ENCODE assay signal across 18 cellular contexts in the genomic region with DNA sequence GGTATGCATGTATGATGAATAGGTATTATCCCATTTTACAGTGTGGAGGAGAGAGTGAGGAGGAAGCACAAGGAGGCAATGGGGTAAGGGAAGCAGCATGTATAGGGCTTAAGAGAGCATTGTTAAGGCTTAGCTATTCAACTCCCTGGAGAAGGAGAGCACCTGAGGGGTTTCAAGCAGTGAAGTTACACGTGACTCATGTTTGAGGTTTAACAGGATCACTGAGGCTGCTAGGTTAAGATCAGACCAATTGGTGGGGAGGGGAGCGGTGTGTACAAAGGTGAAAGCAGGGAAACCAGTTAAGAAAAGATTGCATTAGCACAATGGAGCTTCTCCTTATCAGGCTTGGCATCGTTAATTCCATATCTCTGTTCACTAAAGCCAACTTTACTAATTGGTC.
DNase-seq lines count a peak whose midpoint lies in the region; ATAC-seq and TF ChIP-seq lines count a peak whose summit lies in the region.
"Had no signal": no experiment of that assay in that cellular context is flagged by ENCODE, and none has a peak within 500 bp of the region (broad histone marks: within the 10 kb centered on the region; RNA-seq: fewer than 3 reads in every experiment).

No MANE protein-coding gene starts in this region.

- no peaks in the 10 kb centered on the region for H4K20me1 ChIP-seq in H9 (ENCODE audit: control insufficient read depth, insufficient read depth, insufficient read length)
- H4K20me1 ChIP-seq in hepatocyte (ENCODE audit: insufficient read depth, poor library complexity, severe bottlenecking), result no peaks in the 10 kb centered on the region

- H3K9me3 Mint-ChIP-seq in H9, result no peaks in the 10 kb centered on the region
- no peaks in the 10 kb centered on the region for H3K9me3 Mint-ChIP-seq in WTC11
- peaks cover 19% of the 10 kb centered on the region for H3K9me3 Mint-ChIP-seq in nephron progenitor cell
- no peaks in the 10 kb centered on the region for H3K9me3 Mint-ChIP-seq in activated naive CD4-positive, alpha-beta T cell treated with anti-CD3 and anti-CD28 coated beads for 36 hours
- H3K9me3 Mint-ChIP-seq: IgD-negative memory B cell had no signal

- H3K4me3 Mint-ChIP-seq in H9 (no peak overlapping the region), WTC11 (no peak overlapping the region), nephron progenitor cell (no peak overlapping the region)
- H3K4me3 Mint-ChIP-seq in activated naive CD4-positive, alpha-beta T cell treated with anti-CD3 and anti-CD28 coated beads for 36 hours, result no peak overlapping the region
- H3K4me3 Mint-ChIP-seq: CD14-positive monocyte, IgD-negative memory B cell had no signal

- TF ChIP-seq CTCF in H9 (conservative IDR thresholded peaks at IDR 0.05) (no peak), WTC11 (IDR thresholded peaks at IDR 0.05) (no peak), hepatocyte (IDR thresholded peaks at IDR 0.05; ENCODE audit: poor library complexity) (no peak), nephron progenitor cell (IDR thresholded peaks at IDR 0.05) (no peak)

- peaks cover 3% of the 10 kb centered on the region; the same call in 1 of the 2 replicates for H3K4me1 ChIP-seq in H9 (ENCODE audit: insufficient read depth, low read length)
- H3K4me1 ChIP-seq in hepatocyte (ENCODE audit: insufficient read depth), result peaks cover 16% of the 10 kb centered on the region
- H3K4me1 ChIP-seq: Peyer's patch had no signal

- H2AFZ ChIP-seq in H9 (ENCODE audit: low read length) (no peak overlapping the region), hepatocyte (no peak overlapping the region)

- no peak overlapping the region for H2AK5ac ChIP-seq in H9 (ENCODE audit: insufficient read length, low read length)

- POLR2A ChIA-PET in WTC11 (lab: Charles Lee), result interaction anchor here (1.2 kb wide), 1 partner anchor 9 kb away, joined by 3 read pairs; no protein-coding TSS in a partner anchor

- H4K91ac ChIP-seq in H9 (ENCODE audit: insufficient read length, low read depth, low read length), result no peak overlapping the region

- H3K9me3 ChIP-seq in H9 (ENCODE audit: control insufficient read depth, low read depth, low read length) (no peaks in the 10 kb centered on the region), hepatocyte (ENCODE audit: low read depth) (no peaks in the 10 kb centered on the region)
- H3K9me3 ChIP-seq: Peyer's patch, SK-N-SH had no signal

- no peaks in the 10 kb centered on the region for H3K27me3 Mint-ChIP-seq in H9 (ENCODE audit: low read depth)
- H3K27me3 Mint-ChIP-seq in WTC11 (ENCODE audit: low read depth), result no peaks in the 10 kb centered on the region
- peaks cover 5% of the 10 kb centered on the region for H3K27me3 Mint-ChIP-seq in nephron progenitor cell (ENCODE audit: low read depth, poor library complexity)
- H3K27me3 Mint-ChIP-seq in activated naive CD4-positive, alpha-beta T cell treated with anti-CD3 and anti-CD28 coated beads for 36 hours (ENCODE audit: low read depth), result peaks cover 16% of the 10 kb centered on the region

- H3K4me1 Mint-ChIP-seq in H9, result peaks cover 31 to 44% of the 10 kb centered on the region in 2 experiments
- H3K4me1 Mint-ChIP-seq in WTC11, result peaks cover 30% of the 10 kb centered on the region
- H3K4me1 Mint-ChIP-seq in nephron progenitor cell, result peaks cover 9% of the 10 kb centered on the region
- H3K4me1 Mint-ChIP-seq in activated naive CD4-positive, alpha-beta T cell treated with anti-CD3 and anti-CD28 coated beads for 36 hours (ENCODE audit: low read depth), result no peaks in the 10 kb centered on the region
- H3K4me1 Mint-ChIP-seq: CD14-positive monocyte, IgD-negative memory B cell had no signal

- no peak overlapping the region for H2BK15ac ChIP-seq in H9 (ENCODE audit: low read depth, low read length)

- H3K4ac ChIP-seq in H9 (ENCODE audit: low read depth, low read length), result no peak overlapping the region

- H3K79me1 ChIP-seq in H9 (ENCODE audit: insufficient read depth, low read depth, low read length, poor library complexity, severe bottlenecking), result no peaks in the 10 kb centered on the region

- no peaks in the 10 kb centered on the region; a peak in 2 of 7 replicates for H3K36me3 Mint-ChIP-seq in H9 (ENCODE audit: insufficient read depth in 1 of 3, low read depth in 3 of 3)
- H3K36me3 Mint-ChIP-seq in WTC11, result no peaks in the 10 kb centered on the region
- peaks cover 22% of the 10 kb centered on the region for H3K36me3 Mint-ChIP-seq in nephron progenitor cell (ENCODE audit: low read depth)
- no peaks in the 10 kb centered on the region for H3K36me3 Mint-ChIP-seq in activated naive CD4-positive, alpha-beta T cell treated with anti-CD3 and anti-CD28 coated beads for 36 hours (ENCODE audit: low read depth)
- H3K36me3 Mint-ChIP-seq: CD14-positive monocyte, IgD-negative memory B cell had no signal

- no peak overlapping the region for H3K9ac ChIP-seq in H9 (ENCODE audit: extremely low read depth, insufficient read length, low read length)
- H3K9ac ChIP-seq: SK-N-SH had no signal

- no peak overlapping the region for H2BK20ac ChIP-seq in H9 (ENCODE audit: low read depth, low read length, poor library complexity, severe bottlenecking)

- no peak overlapping the region for H3K4me3 ChIP-seq in hepatocyte
- H3K4me3 ChIP-seq: Peyer's patch had no signal

- no peak overlapping the region for H3K18ac ChIP-seq in H9 (ENCODE audit: insufficient read length, low read depth, low read length)

- CTCF ChIA-PET in WTC11 (lab: Charles Lee), result interaction anchor here (0.6 to 1.9 kb wide), 2 partner anchors 34 to 46 kb away, joined by 3 to 5 read pairs; no protein-coding TSS in a partner anchor
- CTCF ChIA-PET in activated naive CD4-positive, alpha-beta T cell treated with anti-CD3 and anti-CD28 coated beads for 36 hours (lab: Charles Lee), result no interaction called here

- H3K27me3 ChIP-seq in H9 (ENCODE audit: insufficient read depth, low read length) (no peaks in the 10 kb centered on the region), hepatocyte (no peaks in the 10 kb centered on the region)
- H3K27me3 ChIP-seq: Peyer's patch had no signal

- H3K79me2 ChIP-seq in H9 (ENCODE audit: insufficient read depth, low read length) (peaks cover 1% of the 10 kb centered on the region; the same call in 1 of the 2 replicates), hepatocyte (peaks cover 84% of the 10 kb centered on the region)

- H2BK12ac ChIP-seq in H9 (ENCODE audit: insufficient read length, low read depth, low read length), result no peak overlapping the region

- no peak overlapping the region for H3K23ac ChIP-seq in H9 (ENCODE audit: insufficient read length, low read depth, low read length)

- no peaks in the 10 kb centered on the region for H3K9me2 ChIP-seq in hepatocyte (replicated peaks; ENCODE audit: insufficient read depth)
- H3K9me2 ChIP-seq: SK-N-SH had no signal

- intact Hi-C loops in activated naive CD4-positive, alpha-beta T cell treated with anti-CD3 and anti-CD28 coated beads for 36 hours (cut with micrococcal nuclease), result no loop called here

- peak; percentile 80 for ATAC-seq in WTC11
- ATAC-seq: Right ventricle myocardium inferior had no signal

- H3K27ac ChIP-seq in H9 (ENCODE audit: insufficient read length, low read depth, low read length), result no peak overlapping the region
- peak overlapping the region; percentile 21 for H3K27ac ChIP-seq in hepatocyte
- H3K27ac ChIP-seq: Peyer's patch had no signal

- H3K14ac ChIP-seq in H9 (ENCODE audit: insufficient read depth, low read length), result no peak overlapping the region

- H3K23me2 ChIP-seq in H9 (ENCODE audit: insufficient read length, low read depth, low read length, poor library complexity, severe bottlenecking), result no peaks in the 10 kb centered on the region

- H3K27ac Mint-ChIP-seq in H9 (peak overlapping the region in 2 of 3 experiments; percentile 25 to 46; a peak in 4 of 7 replicates), WTC11 (no peak overlapping the region), nephron progenitor cell (peak overlapping the region; percentile 33)
- no peak overlapping the region for H3K27ac Mint-ChIP-seq in activated naive CD4-positive, alpha-beta T cell treated with anti-CD3 and anti-CD28 coated beads for 36 hours
- H3K27ac Mint-ChIP-seq: CD14-positive monocyte, IgD-negative memory B cell had no signal

- no peak overlapping the region for H3K56ac ChIP-seq in H9 (ENCODE audit: insufficient read length, low read depth, low read length)

- H3K36me3 ChIP-seq in hepatocyte (replicated peaks; ENCODE audit: insufficient read depth, low read depth), result no peaks in the 10 kb centered on the region
- H3K36me3 ChIP-seq: Peyer's patch had no signal

- no peak overlapping the region for H2BK120ac ChIP-seq in H9 (ENCODE audit: low read depth, low read length, poor library complexity, severe bottlenecking)

- no peak overlapping the region for H4K8ac ChIP-seq in H9 (replicated peaks; ENCODE audit: insufficient read length, low read depth, low read length)

- no peak overlapping the region for H3T11ph ChIP-seq in H9 (ENCODE audit: low read length)

- H4K5ac ChIP-seq in H9 (ENCODE audit: insufficient read length, low read depth, low read length), result no peak overlapping the region

- no CpG with 5 or more reads among the region's 3 CpGs for whole genome bisulfite sequencing in H9 (ENCODE audit: extremely low coverage, insufficient read length, low lambda C conversion rate)
- 49% methylated on average over 3 of the region's 3 CpGs for WGBS in hepatocyte (ENCODE audit: low lambda C conversion rate, missing lambda C conversion rate)

- DNase-seq in H9 (no peak), WTC11 (ENCODE audit: low spot score) (no peak), hepatocyte (ENCODE audit: low spot score) (peak; percentile 32), nephron progenitor cell (no peak), epidermal melanocyte (ENCODE audit: insufficient read length, low spot score) (no peak), NCI-H748 treated with DMSO at 0.1 percent for 48 hours (lab: John Stamatoyannopoulos, UW) (no peak)
- no peak for DNase-seq in activated naive CD4-positive, alpha-beta T cell treated with anti-CD3 and anti-CD28 coated beads for 36 hours
- DNase-seq: ACHN, AML-193, MV-4-11, NCI-H1417, NCI-H187 treated with DMSO at 0.1 percent for 48 hours, NCI-H774, Peyer's patch, SK-N-SH had no signal

- H2BK5ac ChIP-seq in H9 (ENCODE audit: insufficient read length, low read length), result no peak overlapping the region

- H3K4me2 ChIP-seq in H9 (ENCODE audit: insufficient read depth, insufficient read length, low read length) (no peak overlapping the region), hepatocyte (peak overlapping the region; percentile 30)
- H3K4me2 ChIP-seq: SK-N-SH had no signal

TF ChIP-seq in WTC11, 78 proteins besides CTCF, POLR2A, EP300 and RAD21 (continues in another document):
- TF ChIP-seq GABPB1 (CRISPR knock-in tag; IDR thresholded peaks at IDR 0.05) (no peak), ELF4 (CRISPR knock-in tag; IDR thresholded peaks at IDR 0.05; ENCODE audit: low read depth) (no peak), OVOL2 (CRISPR knock-in tag; IDR thresholded peaks at IDR 0.05; ENCODE audit: borderline replicate concordance) (no peak)
- TF ChIP-seq, protein P1, sequence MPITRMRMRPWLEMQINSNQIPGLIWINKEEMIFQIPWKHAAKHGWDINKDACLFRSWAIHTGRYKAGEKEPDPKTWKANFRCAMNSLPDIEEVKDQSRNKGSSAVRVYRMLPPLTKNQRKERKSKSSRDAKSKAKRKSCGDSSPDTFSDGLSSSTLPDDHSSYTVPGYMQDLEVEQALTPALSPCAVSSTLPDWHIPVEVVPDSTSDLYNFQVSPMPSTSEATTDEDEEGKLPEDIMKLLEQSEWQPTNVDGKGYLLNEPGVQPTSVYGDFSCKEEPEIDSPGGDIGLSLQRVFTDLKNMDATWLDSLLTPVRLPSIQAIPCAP (CRISPR knock-in tag; IDR thresholded peaks at IDR 0.05), result no peak

Comparison
In these comparisons a context has a peak if more than half of its experiments do, and no peak if none do; other contexts are left out.
1. H3K27ac Mint-ChIP-seq: peak in H9 (2 of 3) and nephron progenitor cell (single experiment); none in WTC11 (single experiment) and activated naive CD4-positive, alpha-beta T cell treated with anti-CD3 and anti-CD28 coated beads for 36 hours (single experiment).